Comparison of ENCODE assay signal across 8 cellular contexts in genomic region chr11:10305964-10306918, GRCh38. TPM values are rescaled to one million over a fixed set of nuclear protein-coding genes. Genes with fewer than 3 reads are reported as not detected.
DNase-seq lines count a peak whose midpoint lies in the region; ATAC-seq and TF ChIP-seq lines count a peak whose summit lies in the region.

No MANE protein-coding gene starts in this region.

- peaks cover 35% of the 10 kb centered on the region for H3K4me1 Mint-ChIP-seq in activated CD8-positive, alpha-beta T cell treated with anti-CD3 and anti-CD28 coated beads for 36 hours (ENCODE audit: low read depth)

- H3K27me3 Mint-ChIP-seq in activated CD8-positive, alpha-beta T cell treated with anti-CD3 and anti-CD28 coated beads for 36 hours = peaks cover 39% of the 10 kb centered on the region

- peaks cover 23% of the 10 kb centered on the region for H3K36me3 Mint-ChIP-seq in activated CD8-positive, alpha-beta T cell treated with anti-CD3 and anti-CD28 coated beads for 36 hours (ENCODE audit: low read depth)

- DNase-seq in stimulated activated CD4-positive, alpha-beta T cell treated with anti-CD3 and anti-CD28 coated beads, Interleukin-12 subunit alpha, Interleukin-12 subunit beta, amount 100 ng/mL, for 4 hours = peak; percentile 20
- DNase-seq in stimulated activated CD4-positive, alpha-beta T cell treated with anti-CD3 and anti-CD28 coated beads, Interleukin-1b, Interleukin-23, amount 100 ng/mL, for 48 hours = no peak
- peak; percentile 36 for DNase-seq in activated CD8-positive, alpha-beta T cell treated with anti-CD3 and anti-CD28 coated beads for 36 hours
- peak; percentile 16 for DNase-seq in foreskin melanocyte
- DNase-seq in posterior vena cava (ENCODE audit: low spot score) = peak; percentile 83

- intact Hi-C loops in activated CD8-positive, alpha-beta T cell treated with anti-CD3 and anti-CD28 coated beads for 36 hours (cut with micrococcal nuclease) = loop anchor here (2.0 to 5.0 kb wide), 2 partner anchors 97 to 549 kb away; no protein-coding TSS in a partner anchor
- intact Hi-C loops in posterior vena cava (cut with DNase I) = loop anchor here (5.0 to 10.0 kb wide), 5 partner anchors 99 to 549 kb away; no protein-coding TSS in a partner anchor

- TF ChIP-seq CTCF in activated CD8-positive, alpha-beta T cell treated with anti-CD3 and anti-CD28 coated beads for 36 hours (IDR thresholded peaks at IDR 0.05) = no peak

- no peaks in the 10 kb centered on the region for H3K9me3 Mint-ChIP-seq in activated CD8-positive, alpha-beta T cell treated with anti-CD3 and anti-CD28 coated beads for 36 hours

- POLR2A ChIA-PET in activated CD8-positive, alpha-beta T cell treated with anti-CD3 and anti-CD28 coated beads for 36 hours (lab: Charles Lee) = interaction anchor here (1.2 to 2.6 kb wide), 4 partner anchors 8 to 846 kb away, joined by 3 to 12 read pairs (median 5); no protein-coding TSS in a partner anchor

- CTCF ChIA-PET in activated CD8-positive, alpha-beta T cell treated with anti-CD3 and anti-CD28 coated beads for 36 hours (lab: Charles Lee) = interaction anchor here (1.4 to 9.1 kb wide), 8 partner anchors 9 to 547 kb away, joined by 4 to 135 read pairs (median 16); partner anchors contain the start of gene SBF2

- peak overlapping the region; percentile 89 for H3K4me3 Mint-ChIP-seq in activated CD8-positive, alpha-beta T cell treated with anti-CD3 and anti-CD28 coated beads for 36 hours

- no peak overlapping the region for H3K27ac Mint-ChIP-seq in activated CD8-positive, alpha-beta T cell treated with anti-CD3 and anti-CD28 coated beads for 36 hours

- no peak for ATAC-seq in activated CD8-positive, alpha-beta T cell treated with anti-CD3 and anti-CD28 coated beads for 36 hours
- ATAC-seq in HG03565 (IDR thresholded peaks at IDR 0.05; ENCODE audit: unreplicated experiment) (no peak), HG03521 (IDR thresholded peaks at IDR 0.05; ENCODE audit: unreplicated experiment) (no peak), HG02938 (IDR thresholded peaks at IDR 0.05; ENCODE audit: unreplicated experiment) (no peak)

RNA-seq across cellular contexts. Expression of gene ADM, which starts 1.4 kb away (rescaled TPM):
- 10 to 100 TPM; 43.1 to 46.9 TPM for total RNA-seq in activated CD8-positive, alpha-beta T cell treated with anti-CD3 and anti-CD28 coated beads for 36 hours
- 10 to 100 TPM; 36.5 to 52.2 TPM for total RNA-seq in posterior vena cava

RNA-seq across cellular contexts. Expression of gene SBF2, which starts 12.2 kb away (rescaled TPM):
- total RNA-seq in activated CD8-positive, alpha-beta T cell treated with anti-CD3 and anti-CD28 coated beads for 36 hours = 10 to 100 TPM in 1 of 2 experiments, 1 to 10 TPM in 1; 10.0 to 11.0 TPM
- total RNA-seq in posterior vena cava = 10 to 100 TPM; 53.4 to 58.9 TPM

Comparison
In these comparisons a context has a peak if more than half of its experiments do, and no peak if none do; other contexts are left out.
1. RNA of gene SBF2, which starts 12.2 kb away (total RNA-seq): 53.4 to 58.9 TPM in posterior vena cava; 10.0 to 11.0 TPM in activated CD8-positive, alpha-beta T cell treated with anti-CD3 and anti-CD28 coated beads for 36 hours; every median in the first group is over 4 times any median in the second.